1 cellular context compared by ENCODE assay signal in the genomic region with DNA sequence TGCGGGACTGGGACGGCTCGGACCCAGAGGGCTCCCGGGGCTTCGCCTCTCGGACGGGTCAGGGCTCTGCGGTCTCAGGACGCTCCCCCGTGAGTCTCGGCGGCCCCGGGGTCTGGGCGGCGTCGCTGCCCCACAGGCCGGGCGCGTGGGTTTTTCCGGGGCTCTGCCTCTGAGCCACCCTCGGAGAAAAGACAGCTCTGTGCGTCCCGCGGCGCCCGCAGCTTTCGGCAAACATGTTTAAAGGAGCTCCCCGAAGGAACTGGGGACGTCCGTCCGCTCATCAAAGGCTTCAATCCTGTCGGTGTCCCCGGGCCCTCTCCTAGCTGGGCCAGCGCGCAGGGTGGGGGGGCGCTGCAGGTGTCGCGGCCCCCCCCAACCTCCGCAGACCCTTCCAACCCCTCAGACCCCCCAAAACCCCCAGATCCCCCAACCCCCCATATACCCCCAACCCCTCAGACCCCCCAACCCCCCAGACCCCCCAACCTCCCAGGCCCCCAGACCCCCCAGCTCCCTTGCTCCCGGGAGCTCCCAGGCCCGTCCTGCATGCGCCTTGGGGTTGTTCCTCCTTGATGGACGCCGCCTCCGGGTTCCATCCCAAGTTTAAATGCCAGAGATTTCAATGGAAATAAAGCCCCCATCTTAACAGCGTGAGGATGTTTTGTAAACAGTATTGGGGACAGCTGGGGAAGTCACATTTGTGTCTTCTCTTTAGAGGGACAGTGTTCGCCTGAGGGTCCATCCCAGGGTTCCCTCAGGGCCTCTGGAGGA.
TF ChIP-seq lines count a peak whose summit lies in the region.

No MANE protein-coding gene starts in this region.

TF ChIP-seq in HCT116, 20 proteins besides CTCF, POLR2A, EP300 and RAD21 (continued from another document):
- no peak for TF ChIP-seq REST (IDR thresholded peaks at IDR 0.05; ENCODE audit: low read depth)
- TF ChIP-seq SP1 (IDR thresholded peaks at IDR 0.05; ENCODE audit: low read depth), result no peak
- TF ChIP-seq JUND (IDR thresholded peaks at IDR 0.05), result no peak
- TF ChIP-seq EZH2 (IDR thresholded peaks at IDR 0.05), result no peak
- TF ChIP-seq ELF1 (IDR thresholded peaks at IDR 0.05; ENCODE audit: borderline replicate concordance, low read depth), result no peak
- TF ChIP-seq CBX3 (IDR thresholded peaks at IDR 0.05; ENCODE audit: low read depth), result no peak
- TF ChIP-seq MAX (IDR thresholded peaks at IDR 0.05), result no peak
- TF ChIP-seq SIN3A (IDR thresholded peaks at IDR 0.05; ENCODE audit: low read depth), result no peak
- no peak for TF ChIP-seq POLR2AphosphoS5 (IDR thresholded peaks at IDR 0.05; ENCODE audit: low read depth, low read length)
- TF ChIP-seq ZFX (IDR thresholded peaks at IDR 0.05), result no peak
- no peak for TF ChIP-seq ATF3 (IDR thresholded peaks at IDR 0.05)
